ENCODE assay signal across 8 cellular contexts in the genomic region with DNA sequence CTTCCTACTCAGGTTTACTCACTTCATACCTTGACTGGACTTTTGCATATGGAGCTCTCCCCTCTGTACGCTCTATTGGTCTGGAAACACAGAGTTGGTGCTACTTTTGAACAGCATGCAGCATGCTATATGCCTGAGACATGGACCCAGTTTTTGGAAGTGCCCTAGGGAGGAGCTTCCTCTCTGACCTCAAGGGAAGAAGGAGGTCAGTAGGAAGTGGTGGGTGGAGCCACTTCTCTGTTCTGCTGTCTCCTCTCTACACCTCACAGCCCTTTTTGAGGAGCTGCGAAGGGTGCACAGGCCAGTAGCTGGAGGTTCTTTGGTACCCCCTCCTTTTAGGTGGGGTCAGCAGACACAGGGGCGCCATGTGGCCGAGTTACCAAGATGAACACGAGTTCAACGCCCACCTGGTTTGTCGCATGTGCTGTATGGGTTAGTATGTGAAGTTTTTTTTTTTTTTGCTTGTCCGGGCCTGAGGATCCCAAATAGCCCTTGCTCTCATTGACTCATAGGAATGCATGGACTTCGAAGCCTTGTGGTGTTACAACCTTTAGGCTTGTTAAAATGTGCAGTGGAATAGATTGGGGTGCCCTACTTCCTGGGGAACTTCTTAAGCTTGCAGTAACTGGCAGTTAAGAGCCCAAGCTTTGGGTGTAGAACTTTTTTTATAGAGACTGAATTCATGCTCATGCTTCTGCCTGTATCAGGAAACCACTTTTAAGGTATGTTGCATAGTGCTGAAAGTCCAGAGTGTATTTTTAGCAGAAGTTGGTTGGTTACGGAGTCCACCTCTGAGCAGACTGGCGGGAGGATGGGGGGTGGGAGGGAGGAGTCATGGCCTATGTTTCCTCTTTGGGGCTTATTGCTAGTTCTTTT. TPM values are rescaled to one million over a fixed set of nuclear protein-coding genes. Genes with fewer than 3 reads are reported as not detected.
DNase-seq lines count a peak whose midpoint lies in the region; ATAC-seq, FAIRE-seq and TF ChIP-seq lines count a peak whose summit lies in the region.

No MANE protein-coding gene starts in this region.

- peaks cover 12% of the 10 kb centered on the region for H3K9me1 ChIP-seq in keratinocyte (ENCODE audit: control insufficient read depth, extremely low read depth, insufficient read depth, low read length)

- H3K9me3 ChIP-seq in Caco-2 (no peaks in the 10 kb centered on the region), KOPT-K1 (ENCODE audit: insufficient read depth, low read length, poor library complexity, severe bottlenecking) (no peaks in the 10 kb centered on the region), keratinocyte (ENCODE audit: control insufficient read depth, low read depth, low read length) (no peaks in the 10 kb centered on the region), thoracic aorta (no peaks in the 10 kb centered on the region), gastrocnemius medialis (no peaks in the 10 kb centered on the region)

- POLR2A ChIA-PET in Caco-2 (lab: Charles Lee), result interaction anchor here (0.6 to 0.9 kb wide), 2 partner anchors 57 to 100 kb away, joined by 4 to 5 read pairs; no protein-coding TSS in a partner anchor

- H3K4me3 ChIP-seq in Caco-2 (ENCODE audit: low read depth, low read length) (peak overlapping the region; percentile 19), keratinocyte (ENCODE audit: control insufficient read depth in 2 of 3, extremely low read depth in 1 of 3, insufficient read depth in 2 of 3, low read depth in 1 of 3, low read length in 3 of 3) (no peak overlapping the region), thoracic aorta (peak overlapping the region; percentile 58), gastrocnemius medialis (peak overlapping the region in 1 of 4 donors; percentile 3)

- H3K4me1 ChIP-seq in Caco-2 (peaks cover 58% of the 10 kb centered on the region), keratinocyte (ENCODE audit: control insufficient read depth, extremely low read depth, insufficient read depth, low read length) (peaks cover 46% of the 10 kb centered on the region), thoracic aorta (ENCODE audit: control insufficient read depth in 1 of 2, low read depth in 2 of 2) (peaks cover 60 to 75% of the 10 kb centered on the region in 2 donors), gastrocnemius medialis (peaks cover 30 to 38% of the 10 kb centered on the region in 2 donors)

- TF ChIP-seq CTCF in Caco-2 (IDR thresholded peaks at IDR 0.05; ENCODE audit: insufficient read depth in 1 of 2, low read depth in 1 of 2, low read length in 1 of 2, severe bottlenecking in 1 of 2, unreplicated experiment in 1 of 2) (no peak), keratinocyte (optimal IDR thresholded peaks at IDR 0.05 in 1 of 3, IDR thresholded peaks at IDR 0.05 in 1 of 3, conservative IDR thresholded peaks at IDR 0.05 in 1 of 3; ENCODE audit: extremely low read depth in 1 of 3, insufficient read depth in 2 of 3, low read length in 3 of 3) (no peak), thoracic aorta (IDR thresholded peaks at IDR 0.05) (no peak), gastrocnemius medialis (IDR thresholded peaks at IDR 0.05 in 4 of 5, conservative IDR thresholded peaks at IDR 0.05 in 1 of 5) (no peak)

- intact Hi-C loops in Caco-2 (cut with micrococcal nuclease; ENCODE audit: unreplicated experiment), result loop anchor here (1.0 to 5.0 kb wide), 2 partner anchors 43 to 188 kb away; partner anchors contain the start of gene NDUFS5
- intact Hi-C loops in activated T-helper 1 cell treated with anti-CD3 and anti-CD28 coated beads, Interleukin-12 subunit alpha, Interleukin-12 subunit beta, Interleukin-2, Interleukin-4 antibody, amounts not matched to agents 30 ng/mL and 10 ng/mL and 1 ng/mL, durations not matched to agents 14 hours and 24 hours and 36 hours (cut with micrococcal nuclease), result loop anchor here (1.0 to 5.0 kb wide), 4 partner anchors 10 to 33 kb away; no protein-coding TSS in a partner anchor
- intact Hi-C loops in gastrocnemius medialis (cut with DNase I; ENCODE audit: low total_unique reads), result no loop called here

- peaks cover 82% of the 10 kb centered on the region for H3K79me2 ChIP-seq in keratinocyte (ENCODE audit: control insufficient read depth, insufficient read depth, low read length)

- H3K36me3 ChIP-seq in Caco-2 (ENCODE audit: control insufficient read depth, insufficient read depth, low read length) (no peaks in the 10 kb centered on the region), KOPT-K1 (ENCODE audit: insufficient read depth, low read length) (no peaks in the 10 kb centered on the region), keratinocyte (ENCODE audit: control insufficient read depth in 2 of 2, extremely low read depth in 1 of 2, insufficient read depth in 2 of 2, low read length in 2 of 2) (peaks cover 0 to 5% of the 10 kb centered on the region in 2 experiments), thoracic aorta (no peaks in the 10 kb centered on the region), gastrocnemius medialis (no peaks in the 10 kb centered on the region)

- no peaks in the 10 kb centered on the region for H3K9me3 Mint-ChIP-seq in Caco-2 (ENCODE audit: unreplicated experiment)
- peaks cover 5% of the 10 kb centered on the region for H3K9me3 Mint-ChIP-seq in activated T-helper 1 cell treated with anti-CD3 and anti-CD28 coated beads, Interleukin-12 subunit alpha, Interleukin-12 subunit beta, Interleukin-2, Interleukin-4 antibody, amounts not matched to agents 30 ng/mL and 10 ng/mL and 1 ng/mL, durations not matched to agents 14 hours and 24 hours and 36 hours

- DNase-seq in Caco-2 (peak in 1 of 2 experiments; percentile 41), keratinocyte (ENCODE audit: low read depth, low spot score) (no peak), thoracic aorta (ENCODE audit: low spot score) (no peak), NCI-H2227 (lab: John Stamatoyannopoulos, UW; ENCODE audit: unreplicated experiment) (no peak), gastrocnemius medialis (no peak)
- DNase-seq in activated T-helper 1 cell treated with anti-CD3 and anti-CD28 coated beads, Interleukin-12 subunit alpha, Interleukin-12 subunit beta, Interleukin-2, Interleukin-4 antibody, amounts not matched to agents 30 ng/mL and 10 ng/mL and 1 ng/mL, durations not matched to agents 14 hours and 24 hours and 36 hours (ENCODE audit: low spot score), result peak; percentile 30

- H3K27me3 ChIP-seq in Caco-2 (replicated peaks; ENCODE audit: control insufficient read depth, insufficient read depth, low read length) (no peaks in the 10 kb centered on the region), keratinocyte (ENCODE audit: control insufficient read depth, extremely low read depth, insufficient read depth, low read length) (no peaks in the 10 kb centered on the region), thoracic aorta (replicated peaks; ENCODE audit: insufficient read depth) (no peaks in the 10 kb centered on the region), gastrocnemius medialis (no peaks in the 10 kb centered on the region)

- H4K20me1 ChIP-seq in keratinocyte (ENCODE audit: control insufficient read depth, extremely low read depth, insufficient read depth, low read length), result peaks cover 14% of the 10 kb centered on the region

- in situ Hi-C loops in gastrocnemius medialis (cut with MboI; ENCODE audit: low sequenced_read_pairs in 4 of 4), result no loop called here

- peaks cover 23% of the 10 kb centered on the region for H3K4me1 Mint-ChIP-seq in Caco-2 (ENCODE audit: low read depth, unreplicated experiment)
- peaks cover 58% of the 10 kb centered on the region for H3K4me1 Mint-ChIP-seq in activated T-helper 1 cell treated with anti-CD3 and anti-CD28 coated beads, Interleukin-12 subunit alpha, Interleukin-12 subunit beta, Interleukin-2, Interleukin-4 antibody, amounts not matched to agents 30 ng/mL and 10 ng/mL and 1 ng/mL, durations not matched to agents 14 hours and 24 hours and 36 hours (ENCODE audit: low read depth)

- H3K27me3 Mint-ChIP-seq in Caco-2 (ENCODE audit: insufficient read depth, unreplicated experiment), result no peaks in the 10 kb centered on the region
- H3K27me3 Mint-ChIP-seq in activated T-helper 1 cell treated with anti-CD3 and anti-CD28 coated beads, Interleukin-12 subunit alpha, Interleukin-12 subunit beta, Interleukin-2, Interleukin-4 antibody, amounts not matched to agents 30 ng/mL and 10 ng/mL and 1 ng/mL, durations not matched to agents 14 hours and 24 hours and 36 hours (ENCODE audit: insufficient read depth), result no peaks in the 10 kb centered on the region

- CTCF ChIA-PET in Caco-2 (lab: Charles Lee), result interaction anchor here (0.9 to 2.7 kb wide), 4 partner anchors 23 to 61 kb away, joined by 3 to 38 read pairs (median 4); no protein-coding TSS in a partner anchor

- H3K36me3 Mint-ChIP-seq in Caco-2 (ENCODE audit: insufficient read depth, unreplicated experiment), result no peaks in the 10 kb centered on the region
- peaks cover 21% of the 10 kb centered on the region for H3K36me3 Mint-ChIP-seq in activated T-helper 1 cell treated with anti-CD3 and anti-CD28 coated beads, Interleukin-12 subunit alpha, Interleukin-12 subunit beta, Interleukin-2, Interleukin-4 antibody, amounts not matched to agents 30 ng/mL and 10 ng/mL and 1 ng/mL, durations not matched to agents 14 hours and 24 hours and 36 hours (ENCODE audit: low read depth)

- dilution Hi-C loops in keratinocyte (cut with MboI; ENCODE audit: extremely low pct_ligation_motif_present, low sequenced_read_pairs), result no loop called here

- peak overlapping the region; percentile 80 for H3K27ac ChIP-seq in KOPT-K1 (ENCODE audit: low read depth, low read length, poor library complexity, severe bottlenecking)
- peak overlapping the region; percentile 57 for H3K27ac ChIP-seq in keratinocyte (ENCODE audit: control insufficient read depth, insufficient read depth, low read length)
- H3K27ac ChIP-seq in thoracic aorta, result peak overlapping the region; percentile 80 to 82
- H3K27ac ChIP-seq in gastrocnemius medialis, result peak overlapping the region in 2 of 4 donors; percentile 18 to 47

- TF ChIP-seq POLR2A in gastrocnemius medialis (IDR thresholded peaks at IDR 0.05), result no peak

- TSS peak; percentile 48 for BruUV-seq in Caco-2 (replicated peaks; lab: Mats Ljungman, UMichigan)

- H2AFZ ChIP-seq in keratinocyte (ENCODE audit: control insufficient read depth, low read length), result no peak overlapping the region

- no peak overlapping the region for H3K9ac ChIP-seq in keratinocyte (ENCODE audit: control insufficient read depth, extremely low read depth, insufficient read depth, low read length)

- peak; percentile 63 for ATAC-seq in GM21390 (IDR thresholded peaks at IDR 0.05; ENCODE audit: unreplicated experiment)
- no peak for ATAC-seq in thoracic aorta (ENCODE audit: insufficient number of reproducible peaks, low FRiP score, low read depth)
- no peak for ATAC-seq in gastrocnemius medialis

- peak overlapping the region; percentile 53 for H3K4me2 ChIP-seq in keratinocyte (ENCODE audit: control insufficient read depth, extremely low read depth, insufficient read depth, low read depth, low read length)

- H3K27ac Mint-ChIP-seq in Caco-2 (ENCODE audit: unreplicated experiment), result peak overlapping the region; percentile 83
- H3K27ac Mint-ChIP-seq in activated T-helper 1 cell treated with anti-CD3 and anti-CD28 coated beads, Interleukin-12 subunit alpha, Interleukin-12 subunit beta, Interleukin-2, Interleukin-4 antibody, amounts not matched to agents 30 ng/mL and 10 ng/mL and 1 ng/mL, durations not matched to agents 14 hours and 24 hours and 36 hours, result peak overlapping the region; percentile 91

- peak overlapping the region; percentile 61 for H3K4me3 Mint-ChIP-seq in Caco-2 (ENCODE audit: unreplicated experiment)
- H3K4me3 Mint-ChIP-seq in activated T-helper 1 cell treated with anti-CD3 and anti-CD28 coated beads, Interleukin-12 subunit alpha, Interleukin-12 subunit beta, Interleukin-2, Interleukin-4 antibody, amounts not matched to agents 30 ng/mL and 10 ng/mL and 1 ng/mL, durations not matched to agents 14 hours and 24 hours and 36 hours, result peak overlapping the region; percentile 86

- FAIRE-seq in keratinocyte (lab: Jason Lieb, UNC), result peak; percentile 43

RNA-seq across cellular contexts. Expression of gene MACF1, which starts 10.7 kb away (rescaled TPM):
- total RNA-seq in Caco-2 (2022) (104 and 114 TPM in 2 replicates), thoracic aorta (100 to 1,000 TPM; 604 to 650 TPM), gastrocnemius medialis (100 to 1,000 TPM in 2 of 4 donors, 10 to 100 TPM in 2; 78.7 to 139 (median 113) TPM)
- total RNA-seq in activated T-helper 1 cell treated with anti-CD3 and anti-CD28 coated beads, Interleukin-12 subunit alpha, Interleukin-12 subunit beta, Interleukin-2, Interleukin-4 antibody, amounts not matched to agents 30 ng/mL and 10 ng/mL and 1 ng/mL, durations not matched to agents 14 hours and 24 hours and 36 hours, result 224 and 226 TPM in 2 replicates
- polyA plus RNA-seq in keratinocyte, result 84.8 to 111 TPM (median 96.9 TPM) in 3 replicates
- polyA plus RNA-seq in keratinocyte (2011; ENCODE audit: low read depth), result 210 TPM
- 32.6 and 38.9 TPM in 2 replicates for polyA plus RNA-seq in keratinocyte (2011; cell fraction: cytosol; rRNA removed)
- 432 and 528 TPM in 2 replicates for polyA plus RNA-seq in keratinocyte (2011; cell fraction: nucleus; rRNA removed)
- polyA plus RNA-seq in keratinocyte (2012; ENCODE audit: low replicate concordance), result 132 and 145 TPM in 2 replicates
- polyA minus RNA-seq in keratinocyte, result 223 to 562 TPM (median 369 TPM) in 3 replicates
- 87.1 TPM for polyA minus RNA-seq in keratinocyte (2011; cell fraction: cytosol; rRNA and poly(A)+ RNA removed)
- 697 and 1,508 TPM in 2 replicates for polyA minus RNA-seq in keratinocyte (2011; cell fraction: nucleus; rRNA and poly(A)+ RNA removed)

Comparison
In these comparisons a context has a peak if more than half of its experiments do, and no peak if none do; other contexts are left out.
1. H3K4me3 ChIP-seq: peak in Caco-2 (single experiment) and thoracic aorta (single experiment); none in keratinocyte (0 of 3).